ENCODE assay signal across 22 cellular contexts in genomic region chr1:97845805-97846204, GRCh38.
"Had no signal": no experiment of that assay in that cellular context is flagged by ENCODE, and none has a peak within 500 bp of the region (broad histone marks: within the 10 kb centered on the region; RNA-seq: fewer than 3 reads in every experiment).

No MANE protein-coding gene starts in this region.

- H2AFZ ChIP-seq: parathyroid adenoma had no signal

- ATAC-seq: effector memory CD8-positive, alpha-beta T cell; left cardiac atrium; left lung; natural killer cell; stimulated activated naive B cell treated with anti-CD40 and anti-IgM and Interleukin-4, amounts not matched to agents 10 μg/mL and 1 μg/mL and 100 μg/mL, for 72 hours had no signal

- H3K27me3 ChIP-seq: left lung, neutrophil, right atrium auricular region, transverse colon, vagina had no signal

- H3K9me3 ChIP-seq: left lung, lower lobe of right lung, neutrophil, prostate gland, right atrium auricular region, thoracic aorta, transverse colon, vagina had no signal

- H3K4me1 ChIP-seq: parathyroid adenoma, prostate gland had no signal

- FAIRE-seq: endometrium, frontal cortex had no signal

- H3K36me3 ChIP-seq: lower lobe of right lung, prostate gland, right atrium auricular region, thoracic aorta, transverse colon, vagina had no signal

- H3K27ac ChIP-seq: left lung, lower lobe of right lung, neutrophil, parathyroid adenoma, prostate gland, right atrium auricular region, skin epidermis, thoracic aorta, transverse colon, vagina had no signal

- H3K9ac ChIP-seq: parathyroid adenoma had no signal

- DNase-seq: cerebellar nuclear complex; cortex of kidney; effector memory CD8-positive, alpha-beta T cell; erythroblast; head of caudate nucleus; left cardiac atrium; left lung; lower lobe of right lung; natural killer cell; stimulated activated CD4-positive, alpha-beta T cell treated with anti-CD3 and anti-CD28 coated beads, Interleukin-15, amount 100 ng/mL, for 24 hours; stimulated activated CD4-positive, alpha-beta T cell treated with anti-CD3 and anti-CD28 coated beads, Interleukin-2, amount 100 ng/mL, for 48 hours; stimulated activated naive B cell treated with anti-CD40 and anti-IgM and Interleukin-4, amounts not matched to agents 10 μg/mL and 1 μg/mL and 100 μg/mL, for 72 hours; transverse colon had no signal

- H3K4me3 ChIP-seq: left lung, lower lobe of right lung, prostate gland, right atrium auricular region, skin epidermis, thoracic aorta, transverse colon, vagina had no signal
